ENCODE assay signal across 28 cellular contexts in the genomic region with DNA sequence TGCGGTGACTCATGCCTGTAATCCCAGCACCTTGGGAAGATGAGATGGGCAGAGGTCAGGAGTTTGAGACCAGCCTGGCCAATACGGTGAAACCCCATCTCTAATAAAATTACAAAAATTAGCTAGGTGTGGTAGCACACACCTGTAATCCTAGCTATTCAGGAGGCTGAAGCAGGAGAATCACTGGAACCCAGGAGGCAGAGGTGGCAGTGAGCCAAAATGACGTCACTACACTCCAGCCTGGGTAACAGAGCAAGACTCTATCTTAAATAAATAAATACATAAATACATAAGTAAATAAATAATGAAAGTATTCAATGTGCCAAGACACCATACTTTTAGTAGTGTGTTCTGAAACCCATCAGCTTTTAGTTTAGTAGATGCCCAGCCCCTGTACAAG.
"Had no signal": no experiment of that assay in that cellular context is flagged by ENCODE, and none has a peak within 500 bp of the region (broad histone marks: within the 10 kb centered on the region; RNA-seq: fewer than 3 reads in every experiment).

No MANE protein-coding gene starts in this region.

- DNase-seq: activated CD4-positive, alpha-beta memory T cell treated with anti-CD3 and anti-CD28 coated beads, Interleukin-2, amount 10 ng/mL, durations not matched to agents 7 days and 5 days; activated CD4-positive, alpha-beta T cell treated with anti-CD3 and anti-CD28 coated beads for 1 hour; activated CD4-positive, alpha-beta T cell treated with anti-CD3 and anti-CD28 coated beads, Interleukin-2, amount 10 ng/mL, durations not matched to agents 7 days and 5 days; activated CD8-positive, alpha-beta memory T cell treated with anti-CD3 and anti-CD28 coated beads, Interleukin-2, amount 50 U/mL, for 48 hours; activated gamma-delta T cell; activated naive CD4-positive, alpha-beta T cell treated with anti-CD3 and anti-CD28 coated beads, Interleukin-2, amount 10 ng/mL, durations not matched to agents 7 days and 5 days; activated naive CD8-positive, alpha-beta T cell treated with anti-CD3 and anti-CD28 coated beads, Interleukin-2, amount 10 ng/mL, durations not matched to agents 7 days and 5 days; activated T-cell treated with anti-CD3 and anti-CD28 coated beads, Interleukin-2, amount 50 U/mL, for 24 hours; brain microvascular endothelial cell; dorsolateral prefrontal cortex; effector memory CD4-positive, alpha-beta T cell; foreskin fibroblast; head of caudate nucleus; hippocampal formation; left cardiac atrium; left ventricle myocardium superior; naive B cell; nephron progenitor cell; ovary; stimulated activated CD4-positive, alpha-beta T cell treated with anti-CD3 and anti-CD28 coated beads, Interleukin-12 subunit alpha, Interleukin-12 subunit beta, amount 100 ng/mL, for 4 hours; stimulated activated CD4-positive, alpha-beta T cell treated with anti-CD3 and anti-CD28 coated beads, Interleukin-4, amount 100 ng/mL, for 1 hour; T1000; trophoblast cell had no signal

- H3K36me3 ChIP-seq: brain microvascular endothelial cell, ovary, thoracic aorta had no signal

- H3K9me3 ChIP-seq: ovary, thoracic aorta had no signal

- ATAC-seq: esophagus mucosa, left cardiac atrium, left ventricle myocardium superior, sciatic nerve had no signal

- H3K27me3 ChIP-seq: brain microvascular endothelial cell, ovary had no signal

- H3K27ac ChIP-seq: brain microvascular endothelial cell, coronary artery, dorsolateral prefrontal cortex, ovary, skin epidermis, thoracic aorta had no signal

- H3K4me3 ChIP-seq: coronary artery, dorsolateral prefrontal cortex, ovary, skin epidermis, thoracic aorta had no signal
